Comparison of ENCODE assay signal across 22 cellular contexts in genomic region chr10:98172073-98172472, GRCh38. TPM values are rescaled to one million over a fixed set of nuclear protein-coding genes. Genes with fewer than 3 reads are reported as not detected.
A peak's percentile ranks its signal among the peaks of the same experiment; 100 is the strongest.
DNase-seq lines count a peak whose midpoint lies in the region; ATAC-seq, FAIRE-seq and TF ChIP-seq lines count a peak whose summit lies in the region.
"Had no signal": no experiment of that assay in that cellular context is flagged by ENCODE, and none has a peak within 500 bp of the region (broad histone marks: within the 10 kb centered on the region; RNA-seq: fewer than 3 reads in every experiment).

No MANE protein-coding gene starts in this region.

- H3K4me1 Mint-ChIP-seq in stimulated activated effector memory CD8-positive, alpha-beta T cell treated with anti-CD3 and anti-CD28 coated beads, Interleukin-12 subunit alpha, Interleukin-12 subunit beta, amount 100 ng/mL, for 72 hours: peaks cover 38% of the 10 kb centered on the region

- H3K9me3 Mint-ChIP-seq in stimulated activated effector memory CD8-positive, alpha-beta T cell treated with anti-CD3 and anti-CD28 coated beads, Interleukin-12 subunit alpha, Interleukin-12 subunit beta, amount 100 ng/mL, for 72 hours: no peaks in the 10 kb centered on the region
- H3K9me3 Mint-ChIP-seq: IgD-negative memory B cell; T-helper 2 cell treated with Interferon-gamma antibody and Interleukin-4, amounts not matched to agents 5 μg/mL and 100 μg/mL, for 36 hours had no signal

- ATAC-seq in left ventricle myocardium superior: peak; percentile 92
- ATAC-seq in stimulated activated effector memory CD8-positive, alpha-beta T cell treated with anti-CD3 and anti-CD28 coated beads, Interleukin-12 subunit alpha, Interleukin-12 subunit beta, amount 100 ng/mL, for 72 hours: no peak
- ATAC-seq: activated CD4-positive, CD25-positive, alpha-beta regulatory T cell treated with anti-CD3 and anti-CD28 coated beads, Interleukin-2, amount 50 U/mL, for 24 hours had no signal

- H3K4me3 Mint-ChIP-seq in stimulated activated effector memory CD8-positive, alpha-beta T cell treated with anti-CD3 and anti-CD28 coated beads, Interleukin-12 subunit alpha, Interleukin-12 subunit beta, amount 100 ng/mL, for 72 hours: no peak overlapping the region
- H3K4me3 Mint-ChIP-seq: IgD-negative memory B cell; T-helper 2 cell treated with Interferon-gamma antibody and Interleukin-4, amounts not matched to agents 5 μg/mL and 100 μg/mL, for 36 hours had no signal

- peak; percentile 58 for DNase-seq in LNCaP clone FGC (ENCODE audit: low read depth)
- peak; percentile 28 for DNase-seq in cerebellum (ENCODE audit: low spot score)
- DNase-seq in left ventricle myocardium superior: peak; percentile 29
- DNase-seq in NCI-H2171 (lab: John Stamatoyannopoulos, UW): no peak
- DNase-seq in kidney: no peak
- no peak for DNase-seq in stimulated activated effector memory CD8-positive, alpha-beta T cell treated with anti-CD3 and anti-CD28 coated beads, Interleukin-12 subunit alpha, Interleukin-12 subunit beta, amount 100 ng/mL, for 72 hours (ENCODE audit: low spot score in 2 of 2)
- no peak for DNase-seq in DMS53 treated with DMSO at 0.1 percent for 48 hours (lab: John Stamatoyannopoulos, UW; ENCODE audit: unreplicated experiment)
- DNase-seq: activated effector memory CD4-positive, alpha-beta T cell treated with Interleukin-2 at 50 U/mL for 16 hours; adrenal gland; BE2C; colonic mucosa; midbrain; NCI-H187 treated with DMSO at 0.1 percent for 48 hours; NCI-H526 treated with DMSO at 0.1 percent for 48 hours; stimulated activated CD4-positive, alpha-beta T cell treated with anti-CD3 and anti-CD28 coated beads, Interleukin-4, amount 100 ng/mL, for 24 hours had no signal

- intact Hi-C loops in left ventricle myocardium superior (cut with micrococcal nuclease): loop anchor here (5.0 kb wide), 1 partner anchor 135 kb away; no protein-coding TSS in a partner anchor
- intact Hi-C loops in kidney (cut with DNase I): no loop called here

- TF ChIP-seq CTCF in LNCaP clone FGC (IDR thresholded peaks at IDR 0.05; ENCODE audit: control insufficient read depth, extremely low read depth, insufficient read depth): no peak
- TF ChIP-seq CTCF in kidney (IDR thresholded peaks at IDR 0.05; ENCODE audit: borderline replicate concordance, extremely low read depth, insufficient read depth): no peak

- H3K27me3 ChIP-seq in skeletal muscle tissue (ENCODE audit: control insufficient read depth in 3 of 3, insufficient read depth in 3 of 3, low read length in 3 of 3): no peaks in the 10 kb centered on the region
- H3K27me3 ChIP-seq: adrenal gland, BE2C, colonic mucosa, thyroid gland had no signal

- H3K9ac ChIP-seq in skeletal muscle tissue (ENCODE audit: low read depth in 1 of 3, low read length in 3 of 3) (no peak overlapping the region), kidney (ENCODE audit: low read length in 2 of 2) (no peak overlapping the region)

- no peak overlapping the region for H3K4me3 ChIP-seq in LNCaP clone FGC (ENCODE audit: low read depth, low read length)
- no peak overlapping the region for H3K4me3 ChIP-seq in skeletal muscle tissue (ENCODE audit: low read length in 3 of 3)
- no peak overlapping the region for H3K4me3 ChIP-seq in kidney (ENCODE audit: low read length in 2 of 2)
- H3K4me3 ChIP-seq: adrenal gland, colonic mucosa, skin epidermis, thyroid gland had no signal

- no peak for FAIRE-seq in kidney (lab: Jason Lieb, UNC)
- FAIRE-seq: keratinocyte had no signal

- H3K36me3 ChIP-seq in skeletal muscle tissue (ENCODE audit: control insufficient read depth in 3 of 3, insufficient read depth in 3 of 3, low read length in 3 of 3): no peaks in the 10 kb centered on the region
- H3K36me3 ChIP-seq in kidney (ENCODE audit: control insufficient read depth in 1 of 2, insufficient read depth in 2 of 2, low read length in 2 of 2): no peaks in the 10 kb centered on the region
- H3K36me3 ChIP-seq: adrenal gland, BE2C, colonic mucosa, thyroid gland had no signal

- H3K9me3 ChIP-seq in skeletal muscle tissue (ENCODE audit: control insufficient read depth in 3 of 3, low read length in 3 of 3): no peaks in the 10 kb centered on the region
- no peaks in the 10 kb centered on the region for H3K9me3 ChIP-seq in kidney (ENCODE audit: control insufficient read depth in 1 of 2, low read length in 2 of 2)
- H3K9me3 ChIP-seq: adrenal gland, BE2C, colonic mucosa, thyroid gland had no signal

- no peak overlapping the region for H3K27ac Mint-ChIP-seq in stimulated activated effector memory CD8-positive, alpha-beta T cell treated with anti-CD3 and anti-CD28 coated beads, Interleukin-12 subunit alpha, Interleukin-12 subunit beta, amount 100 ng/mL, for 72 hours
- H3K27ac Mint-ChIP-seq: IgD-negative memory B cell; T-helper 2 cell treated with Interferon-gamma antibody and Interleukin-4, amounts not matched to agents 5 μg/mL and 100 μg/mL, for 36 hours had no signal

- H3K27ac ChIP-seq in skeletal muscle tissue (ENCODE audit: low read depth, low read length) (peak overlapping the region; percentile 2), kidney (ENCODE audit: low read depth in 2 of 2, low read length in 2 of 2) (no peak overlapping the region)
- H3K27ac ChIP-seq: adrenal gland, colonic mucosa, thyroid gland had no signal

- peaks cover 22% of the 10 kb centered on the region for H3K36me3 Mint-ChIP-seq in stimulated activated effector memory CD8-positive, alpha-beta T cell treated with anti-CD3 and anti-CD28 coated beads, Interleukin-12 subunit alpha, Interleukin-12 subunit beta, amount 100 ng/mL, for 72 hours

- H3K4me1 ChIP-seq in skeletal muscle tissue (ENCODE audit: control insufficient read depth in 3 of 3, insufficient read depth in 3 of 3, low read length in 3 of 3) (peaks cover 5 to 16% (median 10%) of the 10 kb centered on the region in 3 donors), kidney (ENCODE audit: control insufficient read depth in 1 of 2, insufficient read depth in 1 of 2, low read depth in 1 of 2, low read length in 2 of 2) (no peaks in the 10 kb centered on the region)
- H3K4me1 ChIP-seq: adrenal gland, BE2C, colonic mucosa had no signal

RNA-seq across cellular contexts. Expression of gene R3HCC1L, which starts 37.6 kb away (rescaled TPM):
- total RNA-seq in cerebellum: 14.7 TPM
- 4.8 TPM for total RNA-seq in left ventricle myocardium superior
- total RNA-seq in skeletal muscle tissue: 9.4 TPM
- 17.0 TPM for total RNA-seq in kidney
- 9.7 TPM for polyA plus RNA-seq in kidney (ENCODE audit: insufficient read depth, low read depth, low replicate concordance)

Comparison
In these comparisons a context has a peak if more than half of its experiments do, and no peak if none do; other contexts are left out.
1. DNase-seq: peak in LNCaP clone FGC (single experiment), cerebellum (single experiment) and left ventricle myocardium superior (single experiment); none in NCI-H2171 (single experiment), kidney (single experiment), stimulated activated effector memory CD8-positive, alpha-beta T cell treated with anti-CD3 and anti-CD28 coated beads, Interleukin-12 subunit alpha, Interleukin-12 subunit beta, amount 100 ng/mL, for 72 hours (0 of 2) and DMS53 treated with DMSO at 0.1 percent for 48 hours (single experiment).